22 cellular contexts compared by ENCODE assay signal in the genomic region with DNA sequence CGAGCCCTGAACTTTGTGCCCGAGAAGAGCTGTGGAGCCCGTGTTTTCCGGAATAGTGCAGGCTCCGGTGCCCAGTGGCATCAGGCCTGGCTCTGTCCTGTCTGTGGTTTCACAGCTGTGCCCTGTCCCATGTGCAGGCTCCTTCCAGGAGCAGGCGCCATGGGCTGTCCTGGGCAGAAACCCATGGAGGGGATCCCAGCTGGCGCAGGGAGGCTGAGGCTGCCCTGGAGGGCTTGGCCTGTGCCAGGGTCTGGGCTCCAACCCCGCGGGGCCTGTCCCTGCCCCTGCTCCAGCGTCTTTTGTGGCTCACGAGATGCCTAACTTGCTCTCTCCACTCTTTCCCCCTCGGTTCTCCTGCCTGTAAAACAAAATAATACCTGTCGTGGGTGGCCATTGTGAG. TPM values are rescaled to one million over a fixed set of nuclear protein-coding genes. Genes with fewer than 3 reads are reported as not detected.
"Had no signal": no experiment of that assay in that cellular context is flagged by ENCODE, and none has a peak within 500 bp of the region (broad histone marks: within the 10 kb centered on the region; RNA-seq: fewer than 3 reads in every experiment).

No MANE protein-coding gene starts in this region.

- H3K4me3 ChIP-seq: esophagus muscularis mucosa, right atrium auricular region, sigmoid colon, tibial artery, upper lobe of left lung, uterus had no signal

- H3K27ac Mint-ChIP-seq: dendritic cell treated with granulocyte-macrophage colony-stimulating factor and Interleukin-4, amounts not matched to agents 40 ng/mL and 50 ng/mL, for 4 days; nephron had no signal

- H3K4me3 Mint-ChIP-seq: dendritic cell treated with granulocyte-macrophage colony-stimulating factor and Interleukin-4, amounts not matched to agents 40 ng/mL and 50 ng/mL, for 4 days; effector memory CD8-positive, alpha-beta T cell; immature natural killer cell; nephron had no signal

- H3K9me3 ChIP-seq: esophagus muscularis mucosa, right atrium auricular region, sigmoid colon, tibial artery, upper lobe of left lung, uterus had no signal

- FAIRE-seq: colon, keratinocyte, small intestine had no signal

- ATAC-seq: effector memory CD8-positive, alpha-beta T cell; left colon had no signal

- H3K27ac ChIP-seq: epithelial cell of prostate, esophagus muscularis mucosa, right atrium auricular region, sigmoid colon, tibial artery, upper lobe of left lung, uterus had no signal

- H3K36me3 ChIP-seq: esophagus muscularis mucosa, right atrium auricular region, sigmoid colon, tibial artery, upper lobe of left lung, uterus had no signal

- H3K4me1 Mint-ChIP-seq: immature natural killer cell had no signal

- H3K27me3 ChIP-seq: esophagus muscularis mucosa, right atrium auricular region, sigmoid colon, upper lobe of left lung, uterus had no signal

- DNase-seq: cerebellar nuclear complex; effector memory CD8-positive, alpha-beta T cell; immature natural killer cell; left colon; sigmoid colon; small intestine; stimulated activated CD4-positive, alpha-beta T cell treated with anti-CD3 and anti-CD28 coated beads, Interleukin-2, amount 100 ng/mL, for 48 hours; stimulated activated naive CD4-positive, alpha-beta T cell treated with Interleukin-2 at 50 U/mL for 16 hours; tibial artery; uterus had no signal

- H3K36me3 Mint-ChIP-seq: immature natural killer cell had no signal

- H3K9me3 Mint-ChIP-seq: dendritic cell treated with granulocyte-macrophage colony-stimulating factor and Interleukin-4, amounts not matched to agents 40 ng/mL and 50 ng/mL, for 4 days; effector memory CD8-positive, alpha-beta T cell; immature natural killer cell; nephron had no signal

- H3K4me1 ChIP-seq: sigmoid colon, uterus had no signal

RNA-seq across cellular contexts. Expression of gene CRHR2, which starts 23.3 kb away (rescaled TPM):
- total RNA-seq: fibroblast of villous mesenchyme, liver, lung microvascular endothelial cell, mononuclear cell, sigmoid colon had no signal
- polyA plus RNA-seq: immature natural killer cell, keratinocyte, liver had no signal

RNA-seq across cellular contexts. Expression of gene INMT, which starts 46.3 kb away (rescaled TPM):
- polyA plus RNA-seq: immature natural killer cell, keratinocyte had no signal
